8 cellular contexts compared by ENCODE assay signal in the genomic region with DNA sequence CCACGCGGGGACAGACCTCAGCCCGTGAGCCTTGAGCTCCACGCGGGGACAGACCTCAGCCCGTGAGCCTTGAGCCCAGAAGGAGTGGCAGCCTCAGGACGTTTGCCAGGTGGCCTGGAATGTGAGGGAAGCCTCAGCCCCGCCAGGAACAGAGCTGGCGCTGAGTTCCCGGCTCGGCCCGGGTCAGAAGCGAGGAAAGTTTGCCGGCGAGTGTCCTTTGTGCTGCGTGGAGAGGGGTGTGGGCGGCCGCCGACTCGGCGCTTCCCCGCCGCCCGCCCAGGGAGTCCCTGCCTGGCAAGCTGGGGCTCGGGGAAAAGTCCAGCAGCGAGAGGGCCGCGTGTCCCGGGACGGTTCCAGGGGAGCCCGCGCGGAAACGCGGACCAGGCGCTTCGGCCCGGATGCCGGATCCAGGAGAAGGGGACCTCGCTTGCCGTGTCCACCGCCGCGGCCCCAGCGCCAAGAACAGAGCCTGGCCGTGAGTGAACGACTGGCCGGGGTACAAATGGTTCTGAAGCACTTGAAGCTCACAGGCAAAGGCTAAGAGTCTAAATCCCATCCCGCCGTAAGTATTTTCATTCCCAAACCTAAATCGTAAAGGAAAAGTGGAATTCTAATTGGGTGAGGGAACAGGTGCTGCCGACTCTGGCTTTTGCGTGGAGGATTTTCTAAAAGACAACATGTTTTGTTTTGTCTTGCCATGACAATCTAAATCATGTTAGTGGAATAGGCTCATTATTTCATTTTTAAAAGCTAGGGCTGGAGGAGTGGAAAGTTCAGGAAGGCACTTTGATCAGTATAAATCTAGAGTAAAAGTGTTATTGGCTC. TPM values are rescaled to one million over a fixed set of nuclear protein-coding genes. Genes with fewer than 3 reads are reported as not detected.
A peak's percentile ranks its signal among the peaks of the same experiment; 100 is the strongest.
DNase-seq lines count a peak whose midpoint lies in the region; ATAC-seq lines count a peak whose summit lies in the region.

No MANE protein-coding gene starts in this region.

- H3K36me3 Mint-ChIP-seq in IgD-negative memory B cell, result no peaks in the 10 kb centered on the region
- peaks cover 0 to 4% of the 10 kb centered on the region in 2 donors for H3K36me3 Mint-ChIP-seq in stimulated activated naive B cell treated with anti-CD40 and anti-IgM and Interleukin-4, amounts not matched to agents 10 μg/mL and 1 μg/mL and 100 μg/mL, for 72 hours

- H3K4me1 Mint-ChIP-seq in IgD-negative memory B cell, result peaks cover 7 to 18% (median 10%) of the 10 kb centered on the region in 3 donors
- H3K4me1 Mint-ChIP-seq in stimulated activated naive B cell treated with anti-CD40 and anti-IgM and Interleukin-4, amounts not matched to agents 10 μg/mL and 1 μg/mL and 100 μg/mL, for 72 hours, result peaks cover 13 to 30% of the 10 kb centered on the region in 2 donors

- peak overlapping the region in 1 of 3 donors; percentile 19 for H3K27ac Mint-ChIP-seq in IgD-negative memory B cell
- no peak overlapping the region for H3K27ac Mint-ChIP-seq in stimulated activated naive B cell treated with anti-CD40 and anti-IgM and Interleukin-4, amounts not matched to agents 10 μg/mL and 1 μg/mL and 100 μg/mL, for 72 hours

- H3K27me3 Mint-ChIP-seq in IgD-negative memory B cell, result peaks cover 19% of the 10 kb centered on the region
- peaks cover 38 to 42% of the 10 kb centered on the region in 2 donors for H3K27me3 Mint-ChIP-seq in stimulated activated naive B cell treated with anti-CD40 and anti-IgM and Interleukin-4, amounts not matched to agents 10 μg/mL and 1 μg/mL and 100 μg/mL, for 72 hours

- in situ Hi-C loops in T47D (cut with HindIII; ENCODE audit: low pct_unique_long_range_greater_than_20kb, low sequenced_read_pairs), result no loop called here

- H3K9me3 Mint-ChIP-seq in IgD-negative memory B cell, result no peaks in the 10 kb centered on the region
- peaks cover 0 to 2% of the 10 kb centered on the region in 2 donors for H3K9me3 Mint-ChIP-seq in stimulated activated naive B cell treated with anti-CD40 and anti-IgM and Interleukin-4, amounts not matched to agents 10 μg/mL and 1 μg/mL and 100 μg/mL, for 72 hours

- H3K4me3 Mint-ChIP-seq in IgD-negative memory B cell, result peak overlapping the region; percentile 73 to 98 (median 94)
- peak overlapping the region; percentile 89 to 90 for H3K4me3 Mint-ChIP-seq in stimulated activated naive B cell treated with anti-CD40 and anti-IgM and Interleukin-4, amounts not matched to agents 10 μg/mL and 1 μg/mL and 100 μg/mL, for 72 hours

- peak; percentile 81 for ATAC-seq in left lobe of liver
- ATAC-seq in stimulated activated naive B cell treated with anti-CD40 and anti-IgM and Interleukin-4, amounts not matched to agents 10 μg/mL and 1 μg/mL and 100 μg/mL, for 72 hours (replicated peaks), result no peak
- no peak for ATAC-seq in HG02938 (IDR thresholded peaks at IDR 0.05; ENCODE audit: unreplicated experiment)
- no peak for ATAC-seq in GM21381 (IDR thresholded peaks at IDR 0.05; ENCODE audit: unreplicated experiment)

- peak; percentile 44 to 62 for DNase-seq in T47D (ENCODE audit: low read depth in 1 of 2, low spot score in 1 of 2)
- peak; percentile 52 for DNase-seq in left lobe of liver (ENCODE audit: low spot score)
- DNase-seq in stimulated activated naive B cell treated with anti-CD40 and anti-IgM and Interleukin-4, amounts not matched to agents 10 μg/mL and 1 μg/mL and 100 μg/mL, for 72 hours, result no peak
- no peak for DNase-seq in EL
- no peak for DNase-seq in activated CD4-positive, alpha-beta T cell treated with anti-CD3 and anti-CD28 coated beads, Interleukin-2, amount 50 U/mL, for 48 hours

RNA-seq across cellular contexts. Expression of a gene that starts 1.7 kb away (rescaled TPM):
- polyA plus RNA-seq in IgD-negative memory B cell, result 2.6 TPM
- 0.28 TPM for total RNA-seq in left lobe of liver

Comparison
In these comparisons a context has a peak if more than half of its experiments do, and no peak if none do; other contexts are left out.
1. DNase-seq: peak in T47D (2 of 2) and left lobe of liver (single experiment); none in stimulated activated naive B cell treated with anti-CD40 and anti-IgM and Interleukin-4, amounts not matched to agents 10 μg/mL and 1 μg/mL and 100 μg/mL, for 72 hours (single experiment), EL (single experiment) and activated CD4-positive, alpha-beta T cell treated with anti-CD3 and anti-CD28 coated beads, Interleukin-2, amount 50 U/mL, for 48 hours (0 of 2).